In the genomic region with DNA sequence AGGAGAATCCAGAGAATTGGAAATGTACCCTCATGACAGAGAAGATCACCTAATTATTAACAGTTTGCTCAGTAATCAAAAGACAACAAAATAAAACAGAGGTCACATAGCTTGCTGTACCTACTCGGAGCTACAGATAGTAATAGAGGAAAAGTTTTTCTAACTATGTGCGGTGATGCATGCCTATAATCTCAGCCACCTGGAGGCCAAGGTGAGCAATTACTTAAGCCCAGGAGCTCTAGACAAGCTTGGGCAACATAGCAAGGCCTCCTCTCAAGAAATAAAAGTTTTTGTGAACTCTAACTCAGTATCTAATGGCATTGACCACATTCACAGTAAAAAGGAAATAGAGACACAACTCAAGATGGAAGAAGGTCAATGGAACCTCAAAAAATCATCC, we compare ENCODE assay signal across 17 cellular contexts.
DNase-seq lines count a peak whose midpoint lies in the region; ATAC-seq, FAIRE-seq and TF ChIP-seq lines count a peak whose summit lies in the region.
"Had no signal": no experiment of that assay in that cellular context is flagged by ENCODE, and none has a peak within 500 bp of the region (broad histone marks: within the 10 kb centered on the region; RNA-seq: fewer than 3 reads in every experiment).

No MANE protein-coding gene starts in this region.

- no TSS peak for BruUV-seq in K562 (replicated peaks; lab: Mats Ljungman, UMichigan)

- no peaks in the 10 kb centered on the region for H3K27me3 ChIP-seq in K562 (ENCODE audit: control insufficient read depth in 2 of 2, insufficient read depth in 2 of 2, low read length in 2 of 2)

- H3K36me3 ChIP-seq in K562 (ENCODE audit: control insufficient read depth, insufficient read depth, low read length) = no peaks in the 10 kb centered on the region

- FAIRE-seq in GM12891 (lab: Jason Lieb, UNC) = no peak
- no peak for FAIRE-seq in K562 (lab: Jason Lieb, UNC)
- FAIRE-seq: D721Med, endothelial cell of umbilical vein had no signal

- 0% methylated on average over 2 of the region's 2 CpGs for WGBS in K562 (ENCODE audit: insufficient coverage, low coverage, missing lambda C conversion rate)

- no peaks in the 10 kb centered on the region for H3K27me3 Mint-ChIP-seq in activated naive CD4-positive, alpha-beta T cell treated with anti-CD3 and anti-CD28 coated beads for 36 hours (ENCODE audit: low read depth)
- H3K27me3 Mint-ChIP-seq: natural killer cell treated with Interleukin-12 subunit alpha and Interleukin-12 subunit beta and Interleukin-15 and Interleukin-18, amount 100 ng/mL, for 72 hours had no signal

- no peak overlapping the region for H3K9ac ChIP-seq in K562 (ENCODE audit: insufficient read depth in 1 of 2, low read depth in 2 of 2, low read length in 2 of 2)

- no peak overlapping the region for H3K4me3 ChIP-seq in K562
- H3K4me3 ChIP-seq in retinal pigment epithelial cell (ENCODE audit: low read length) = no peak overlapping the region

- H3K4me1 ChIP-seq in K562 (replicated peaks in 1 of 2; ENCODE audit: control insufficient read depth in 2 of 2, insufficient read depth in 2 of 2, low read length in 2 of 2) = no peaks in the 10 kb centered on the region

- CTCF ChIA-PET in K562 (lab: Yijun Ruan, JAX; ENCODE audit: low intra/inter-chr PET ratio) = no interaction called here
- CTCF ChIA-PET in activated naive CD4-positive, alpha-beta T cell treated with anti-CD3 and anti-CD28 coated beads for 36 hours (lab: Charles Lee) = interaction anchor here (1.5 kb wide), 1 partner anchor 129 kb away, joined by 3 read pairs; no protein-coding TSS in a partner anchor

- no peaks in the 10 kb centered on the region for H3K4me1 Mint-ChIP-seq in activated naive CD4-positive, alpha-beta T cell treated with anti-CD3 and anti-CD28 coated beads for 36 hours (ENCODE audit: low read depth)

- H3K4me3 Mint-ChIP-seq in activated naive CD4-positive, alpha-beta T cell treated with anti-CD3 and anti-CD28 coated beads for 36 hours = no peak overlapping the region
- H3K4me3 Mint-ChIP-seq: natural killer cell treated with Interleukin-12 subunit alpha and Interleukin-12 subunit beta and Interleukin-15 and Interleukin-18, amount 100 ng/mL, for 72 hours had no signal

- H3K9me3 Mint-ChIP-seq in activated naive CD4-positive, alpha-beta T cell treated with anti-CD3 and anti-CD28 coated beads for 36 hours = no peaks in the 10 kb centered on the region
- H3K9me3 Mint-ChIP-seq: natural killer cell treated with Interleukin-12 subunit alpha and Interleukin-12 subunit beta and Interleukin-15 and Interleukin-18, amount 100 ng/mL, for 72 hours had no signal

- TF ChIP-seq CTCF in K562 (IDR thresholded peaks at IDR 0.05 in 2 of 3, conservative IDR thresholded peaks at IDR 0.05 in 1 of 3; ENCODE audit: insufficient read depth in 2 of 3, low read depth in 1 of 3, low read length in 3 of 3) (peak in 1 of 3 experiments; percentile 23; a peak in 2 of 6 replicates), retinal pigment epithelial cell (conservative IDR thresholded peaks at IDR 0.05; ENCODE audit: low read depth, low read length) (peak; percentile 25)

- peak; percentile 50 for ATAC-seq in HG03175 (IDR thresholded peaks at IDR 0.05; ENCODE audit: unreplicated experiment)
- peak; percentile 56; the same call in 2 of the 3 replicates for ATAC-seq in K562
- ATAC-seq in HG03135 (IDR thresholded peaks at IDR 0.05; ENCODE audit: unreplicated experiment) = no peak
- ATAC-seq: natural killer cell treated with Interleukin-12 subunit alpha and Interleukin-12 subunit beta and Interleukin-15 and Interleukin-18, amount 100 ng/mL, for 72 hours; stimulated activated naive CD8-positive, alpha-beta T cell treated with anti-CD3 and anti-CD28 coated beads, Interleukin-15, Interleukin-2, amounts not matched to agents 100 U/mL and 50 U/mL, for 24 hours had no signal

- no peaks in the 10 kb centered on the region for H3K9me3 ChIP-seq in K562 (replicated peaks; ENCODE audit: control insufficient read depth, insufficient read depth, low read depth, low read length)

- H2AFZ ChIP-seq in K562 (ENCODE audit: low read depth, low read length) = no peak overlapping the region

- intact Hi-C loops in K562 (cut with micrococcal nuclease) = loop anchor here (5.0 to 10.0 kb wide), 2 partner anchors 177 to 269 kb away; no protein-coding TSS in a partner anchor
- intact Hi-C loops in activated naive CD4-positive, alpha-beta T cell treated with anti-CD3 and anti-CD28 coated beads for 36 hours (cut with micrococcal nuclease) = loop anchor here (2.0 kb wide), 1 partner anchor 443 kb away; no protein-coding TSS in a partner anchor

- no peaks in the 10 kb centered on the region for H3K9me1 ChIP-seq in K562 (ENCODE audit: control insufficient read depth, insufficient read depth, low read length)

- no peaks in the 10 kb centered on the region for H4K20me1 ChIP-seq in K562 (replicated peaks; ENCODE audit: control insufficient read depth, insufficient read depth, low read length)

- in situ Hi-C loops in K562 (cut with MboI) = loop anchor here (25.0 kb wide), 1 partner anchor 437 kb away; no protein-coding TSS in a partner anchor

- DNase-seq in GM12891 (ENCODE audit: insufficient read length, low spot score) (no peak), K562 (ENCODE audit: extremely low read depth in 1 of 4, low spot score in 3 of 4) (peak in 1 of 4 experiments; percentile 5), retinal pigment epithelial cell (ENCODE audit: low read depth) (no peak), HuH-7 (ENCODE audit: low spot score) (no peak)
- no peak for DNase-seq in activated CD4-positive, alpha-beta T cell treated with anti-CD3 and anti-CD28 coated beads for 1 hour
- DNase-seq in activated naive CD4-positive, alpha-beta T cell treated with anti-CD3 and anti-CD28 coated beads for 36 hours = no peak
- DNase-seq: anterior cingulate cortex; H7; NCI-H1105; NCI-H748 treated with DMSO at 0.1 percent for 48 hours; stimulated activated naive CD8-positive, alpha-beta T cell treated with anti-CD3 and anti-CD28 coated beads, Interleukin-15, Interleukin-2, amounts not matched to agents 100 U/mL and 50 U/mL, for 24 hours; T1000 had no signal

- TF ChIP-seq RAD21 in K562 (CRISPR knock-in tag; conservative IDR thresholded peaks at IDR 0.05 in 1 of 2, IDR thresholded peaks at IDR 0.05 in 1 of 2) = no peak

- H3K36me3 Mint-ChIP-seq in activated naive CD4-positive, alpha-beta T cell treated with anti-CD3 and anti-CD28 coated beads for 36 hours (ENCODE audit: low read depth) = no peaks in the 10 kb centered on the region

- TF ChIP-seq EP300 in K562 (IDR thresholded peaks at IDR 0.05; ENCODE audit: low read length) = no peak

- H3K27ac ChIP-seq in K562 (ENCODE audit: extremely low read depth, low read depth, low read length) = no peak overlapping the region

- no peak for TF ChIP-seq POLR2A in GM12891 (IDR thresholded peaks at IDR 0.05; ENCODE audit: low read depth, low read length)
- no peak for TF ChIP-seq POLR2A in K562 (conservative IDR thresholded peaks at IDR 0.05)

- no peak overlapping the region for H3K4me2 ChIP-seq in K562 (ENCODE audit: insufficient read depth, low read length)

- POLR2A ChIA-PET in K562 (lab: Yijun Ruan, JAX) = no interaction called here

- H3K27ac Mint-ChIP-seq in activated naive CD4-positive, alpha-beta T cell treated with anti-CD3 and anti-CD28 coated beads for 36 hours = no peak overlapping the region

- H3K79me2 ChIP-seq in K562 (ENCODE audit: control insufficient read depth, insufficient read depth, low read length) = no peaks in the 10 kb centered on the region

TF ChIP-seq in GM12891, 5 proteins besides CTCF, POLR2A, EP300 and RAD21:
- TF ChIP-seq POU2F2 (IDR thresholded peaks at IDR 0.05; ENCODE audit: low read depth, low read length) = no peak
- peak; percentile 85 for TF ChIP-seq PAX5 (IDR thresholded peaks at IDR 0.05; ENCODE audit: insufficient read depth, low read length, severe bottlenecking)
- TF ChIP-seq SPI1 (IDR thresholded peaks at IDR 0.05; ENCODE audit: low read depth, low read length) = no peak
- no peak for TF ChIP-seq TAF1 (IDR thresholded peaks at IDR 0.05; ENCODE audit: low read depth, low read length)
- no peak for TF ChIP-seq POLR2AphosphoS5 (IDR thresholded peaks at IDR 0.05; ENCODE audit: low read depth, low read length)

TF ChIP-seq in K562, 482 proteins besides CTCF, POLR2A, EP300 and RAD21 (continues in another document):
- TF ChIP-seq BCLAF1 (IDR thresholded peaks at IDR 0.05; ENCODE audit: borderline replicate concordance in 1 of 2, control insufficient read depth in 1 of 2, low read depth in 2 of 2, low read length in 1 of 2) (no peak), ZNF589 (CRISPR knock-in tag; IDR thresholded peaks at IDR 0.05; ENCODE audit: low read depth) (no peak)
